Comparison of ENCODE assay signal across 14 cellular contexts in genomic region chr5:117594165-117594564, GRCh38.
A peak's percentile ranks its signal among the peaks of the same experiment; 100 is the strongest.
DNase-seq lines count a peak whose midpoint lies in the region; ATAC-seq and TF ChIP-seq lines count a peak whose summit lies in the region.
"Had no signal": no experiment of that assay in that cellular context is flagged by ENCODE, and none has a peak within 500 bp of the region (broad histone marks: within the 10 kb centered on the region; RNA-seq: fewer than 3 reads in every experiment).

No MANE protein-coding gene starts in this region.

- peaks cover 15% of the 10 kb centered on the region for H3K4me1 ChIP-seq in adipocyte (ENCODE audit: control insufficient read depth, insufficient read depth, low read length)
- no peaks in the 10 kb centered on the region for H3K4me1 ChIP-seq in right atrium auricular region
- H3K4me1 ChIP-seq: adrenal gland; BLaER1 treated with 17β-estradiol and CSF1 and Interleukin-3, amounts not matched to agents 10 nM and 100 nM had no signal

- peak; percentile 92 for ATAC-seq in sciatic nerve
- ATAC-seq in HG02642 (IDR thresholded peaks at IDR 0.05; ENCODE audit: poor library complexity, unreplicated experiment): no peak
- ATAC-seq: left colon had no signal

- peak overlapping the region; percentile 30 for H3K9ac ChIP-seq in adipocyte (ENCODE audit: low read length)
- H3K9ac ChIP-seq: BLaER1 treated with 17β-estradiol and CSF1 and Interleukin-3, amounts not matched to agents 10 nM and 100 nM had no signal

- H3K9me3 ChIP-seq in adipocyte (ENCODE audit: control insufficient read depth, low read length) (no peaks in the 10 kb centered on the region), right atrium auricular region (no peaks in the 10 kb centered on the region)
- H3K9me3 ChIP-seq: adrenal gland; BLaER1 treated with 17β-estradiol and CSF1 and Interleukin-3, amounts not matched to agents 10 nM and 100 nM had no signal

- peak; percentile 72 for DNase-seq in Ammon's horn (ENCODE audit: low spot score)
- peak; percentile 84 for DNase-seq in adipocyte (ENCODE audit: low read depth)
- peak; percentile 62 for DNase-seq in right atrium auricular region (ENCODE audit: low spot score)
- no peak for DNase-seq in sciatic nerve (ENCODE audit: low spot score)
- DNase-seq in effector CD4-positive, alpha-beta T cell: no peak
- no peak for DNase-seq in NCI-H1105 (lab: John Stamatoyannopoulos, UW)
- no peak for DNase-seq in NCI-H1694 (lab: John Stamatoyannopoulos, UW)
- DNase-seq: Kasumi-1, left colon, NCI-H2171, nucleus accumbens had no signal

- H3K27ac ChIP-seq in right atrium auricular region: no peak overlapping the region
- H3K27ac ChIP-seq: adrenal gland; BLaER1 treated with 17β-estradiol and CSF1 and Interleukin-3, amounts not matched to agents 10 nM and 100 nM had no signal

- peak overlapping the region; percentile 1 for H3K4me3 ChIP-seq in adipocyte (ENCODE audit: low read length)
- H3K4me3 ChIP-seq in right atrium auricular region: no peak overlapping the region
- H3K4me3 ChIP-seq: adrenal gland; BLaER1 treated with 17β-estradiol and CSF1 and Interleukin-3, amounts not matched to agents 10 nM and 100 nM had no signal

- intact Hi-C loops in sciatic nerve (cut with DNase I): no loop called here

- H3K36me3 ChIP-seq in adipocyte (ENCODE audit: control insufficient read depth, insufficient read depth, low read length, severe bottlenecking) (no peaks in the 10 kb centered on the region), right atrium auricular region (no peaks in the 10 kb centered on the region)
- H3K36me3 ChIP-seq: adrenal gland; BLaER1 treated with 17β-estradiol and CSF1 and Interleukin-3, amounts not matched to agents 10 nM and 100 nM had no signal

- TF ChIP-seq CTCF in right atrium auricular region (IDR thresholded peaks at IDR 0.05): no peak

- H3K27me3 ChIP-seq in adipocyte (replicated peaks; ENCODE audit: control insufficient read depth, insufficient read depth, low read length) (no peaks in the 10 kb centered on the region), right atrium auricular region (no peaks in the 10 kb centered on the region)
- H3K27me3 ChIP-seq: adrenal gland; BLaER1 treated with 17β-estradiol and CSF1 and Interleukin-3, amounts not matched to agents 10 nM and 100 nM had no signal

Comparison
In these comparisons a context has a peak if more than half of its experiments do, and no peak if none do; other contexts are left out.
1. DNase-seq: peak in Ammon's horn (single experiment), adipocyte (single experiment) and right atrium auricular region (single experiment); none in sciatic nerve (single experiment), effector CD4-positive, alpha-beta T cell (single experiment), NCI-H1105 (single experiment) and NCI-H1694 (single experiment).